27 cellular contexts compared by ENCODE assay signal in genomic region chr1:233215135-233215722, GRCh38.
"Had no signal": no experiment of that assay in that cellular context is flagged by ENCODE, and none has a peak within 500 bp of the region (broad histone marks: within the 10 kb centered on the region; RNA-seq: fewer than 3 reads in every experiment).

No MANE protein-coding gene starts in this region.

- H3K36me3 ChIP-seq: colonic mucosa, gastrocnemius medialis, neutrophil, prostate gland, upper lobe of right lung, uterus had no signal

- H3K36me3 Mint-ChIP-seq: natural killer cell had no signal

- H3K4me3 Mint-ChIP-seq: dendritic cell treated with granulocyte-macrophage colony-stimulating factor and Interleukin-4, amounts not matched to agents 40 ng/mL and 50 ng/mL, for 4 days; endodermal cell; memory B cell; natural killer cell; neural crest cell; stimulated activated naive B cell treated with anti-CD40 and anti-IgM and Interleukin-4, amounts not matched to agents 10 μg/mL and 1 μg/mL and 100 μg/mL, for 72 hours; stimulated activated naive CD8-positive, alpha-beta T cell treated with anti-CD3 and anti-CD28 coated beads, Interleukin-15, Interleukin-2, amounts not matched to agents 100 ng/mL and 50 ng/mL, for 24 hours had no signal

- H3K4me1 Mint-ChIP-seq: memory B cell; natural killer cell; neural crest cell; stimulated activated naive B cell treated with anti-CD40 and anti-IgM and Interleukin-4, amounts not matched to agents 10 μg/mL and 1 μg/mL and 100 μg/mL, for 72 hours had no signal

- H3K27me3 Mint-ChIP-seq: dendritic cell treated with granulocyte-macrophage colony-stimulating factor and Interleukin-4, amounts not matched to agents 40 ng/mL and 50 ng/mL, for 4 days; memory B cell; stimulated activated naive B cell treated with anti-CD40 and anti-IgM and Interleukin-4, amounts not matched to agents 10 μg/mL and 1 μg/mL and 100 μg/mL, for 72 hours; stimulated activated naive CD8-positive, alpha-beta T cell treated with anti-CD3 and anti-CD28 coated beads, Interleukin-15, Interleukin-2, amounts not matched to agents 100 ng/mL and 50 ng/mL, for 24 hours had no signal

- H3K4me3 ChIP-seq: colonic mucosa, gastrocnemius medialis, lung, prostate gland, skin epidermis, thoracic aorta, tibial nerve, upper lobe of right lung, uterus had no signal

- H3K27me3 ChIP-seq: colonic mucosa, gastrocnemius medialis, neutrophil, tibial nerve, upper lobe of right lung, uterus had no signal

- H3K9me3 Mint-ChIP-seq: dendritic cell treated with granulocyte-macrophage colony-stimulating factor and Interleukin-4, amounts not matched to agents 40 ng/mL and 50 ng/mL, for 4 days; memory B cell; natural killer cell; stimulated activated naive CD8-positive, alpha-beta T cell treated with anti-CD3 and anti-CD28 coated beads, Interleukin-15, Interleukin-2, amounts not matched to agents 100 ng/mL and 50 ng/mL, for 24 hours had no signal

- H3K9me3 ChIP-seq: colonic mucosa, gastrocnemius medialis, neutrophil, prostate gland, thoracic aorta, upper lobe of right lung, uterus had no signal

- H3K27ac ChIP-seq: colonic mucosa, epithelial cell of prostate, gastrocnemius medialis, neutrophil, prostate gland, skin epidermis, thoracic aorta, tibial nerve, upper lobe of right lung, uterus had no signal

- H3K4me1 ChIP-seq: colonic mucosa, gastrocnemius medialis, prostate gland, tibial nerve, upper lobe of right lung, uterus had no signal

- DNase-seq: colonic mucosa; effector CD8-positive, alpha-beta T cell; endodermal cell; foreskin fibroblast; gastrocnemius medialis; head of caudate nucleus; kidney; natural killer cell; right cardiac atrium; stimulated activated CD4-positive, alpha-beta T cell treated with anti-CD3 and anti-CD28 coated beads, Interleukin-15, amount 100 ng/mL, for 24 hours; stimulated activated CD4-positive, alpha-beta T cell treated with anti-CD3 and anti-CD28 coated beads, Interleukin-2, amount 100 ng/mL, for 48 hours; stimulated activated naive B cell treated with anti-CD40 and anti-IgM and Interleukin-4, amounts not matched to agents 10 μg/mL and 1 μg/mL and 100 μg/mL, for 72 hours; upper lobe of right lung; uterus had no signal

- ATAC-seq: esophagus mucosa; gastrocnemius medialis; left lobe of liver; natural killer cell; right cardiac atrium; stimulated activated naive B cell treated with anti-CD40 and anti-IgM and Interleukin-4, amounts not matched to agents 10 μg/mL and 1 μg/mL and 100 μg/mL, for 72 hours; upper lobe of right lung had no signal

- H3K27ac Mint-ChIP-seq: dendritic cell treated with granulocyte-macrophage colony-stimulating factor and Interleukin-4, amounts not matched to agents 40 ng/mL and 50 ng/mL, for 4 days; endodermal cell; memory B cell; natural killer cell; stimulated activated naive B cell treated with anti-CD40 and anti-IgM and Interleukin-4, amounts not matched to agents 10 μg/mL and 1 μg/mL and 100 μg/mL, for 72 hours; stimulated activated naive CD8-positive, alpha-beta T cell treated with anti-CD3 and anti-CD28 coated beads, Interleukin-15, Interleukin-2, amounts not matched to agents 100 ng/mL and 50 ng/mL, for 24 hours had no signal
